ENCODE assay signal across 25 cellular contexts in genomic region chr1:47830856-47831255, GRCh38.
"Had no signal": no experiment of that assay in that cellular context is flagged by ENCODE, and none has a peak within 500 bp of the region (broad histone marks: within the 10 kb centered on the region; RNA-seq: fewer than 3 reads in every experiment).

No MANE protein-coding gene starts in this region.

- H3K27me3 ChIP-seq: body of pancreas, stomach, suprapubic skin, upper lobe of right lung had no signal

- FAIRE-seq: endothelial cell of umbilical vein, frontal cortex, islet of Langerhans, small intestine had no signal

- H3K27ac Mint-ChIP-seq: activated B cell treated with CpG ODN at 0.5 μM for 24 hours; activated CD4-positive, alpha-beta T cell treated with anti-CD3 and anti-CD28 coated beads for 36 hours; activated naive CD4-positive, alpha-beta T cell treated with anti-CD3 and anti-CD28 coated beads for 36 hours; activated naive CD8-positive, alpha-beta T cell treated with anti-CD3 and anti-CD28 coated beads, Interleukin-2, amount 10 ng/mL, durations not matched to agents 7 days and 5 days; naive thymus-derived CD8-positive, alpha-beta T cell; stimulated activated effector memory CD8-positive, alpha-beta T cell treated with anti-CD3 and anti-CD28 coated beads, Interleukin-12 subunit alpha, Interleukin-12 subunit beta, amount 100 ng/mL, for 72 hours had no signal

- H3K4me3 Mint-ChIP-seq: activated B cell treated with CpG ODN at 0.5 μM for 24 hours; activated CD4-positive, alpha-beta T cell treated with anti-CD3 and anti-CD28 coated beads for 36 hours; activated naive CD4-positive, alpha-beta T cell treated with anti-CD3 and anti-CD28 coated beads for 36 hours; activated naive CD8-positive, alpha-beta T cell treated with anti-CD3 and anti-CD28 coated beads, Interleukin-2, amount 10 ng/mL, durations not matched to agents 7 days and 5 days; naive thymus-derived CD8-positive, alpha-beta T cell; stimulated activated effector memory CD8-positive, alpha-beta T cell treated with anti-CD3 and anti-CD28 coated beads, Interleukin-12 subunit alpha, Interleukin-12 subunit beta, amount 100 ng/mL, for 72 hours had no signal

- H3K4me3 ChIP-seq: body of pancreas, mucosa of descending colon, stomach, suprapubic skin, upper lobe of right lung had no signal

- H3K36me3 ChIP-seq: stomach, suprapubic skin, upper lobe of right lung had no signal

- H3K9me3 ChIP-seq: body of pancreas, suprapubic skin had no signal

- H3K36me3 Mint-ChIP-seq: activated naive CD8-positive, alpha-beta T cell treated with anti-CD3 and anti-CD28 coated beads, Interleukin-2, amount 10 ng/mL, durations not matched to agents 7 days and 5 days; stimulated activated effector memory CD8-positive, alpha-beta T cell treated with anti-CD3 and anti-CD28 coated beads, Interleukin-12 subunit alpha, Interleukin-12 subunit beta, amount 100 ng/mL, for 72 hours had no signal

- ATAC-seq: activated CD4-positive, alpha-beta T cell treated with anti-CD3 and anti-CD28 coated beads for 36 hours; body of pancreas; left ventricle myocardium superior; naive thymus-derived CD8-positive, alpha-beta T cell; sciatic nerve; stimulated activated effector memory CD8-positive, alpha-beta T cell treated with anti-CD3 and anti-CD28 coated beads, Interleukin-12 subunit alpha, Interleukin-12 subunit beta, amount 100 ng/mL, for 72 hours; upper lobe of right lung had no signal

- H3K4me1 Mint-ChIP-seq: activated B cell treated with CpG ODN at 0.5 μM for 24 hours; activated CD4-positive, alpha-beta T cell treated with anti-CD3 and anti-CD28 coated beads for 36 hours; activated naive CD8-positive, alpha-beta T cell treated with anti-CD3 and anti-CD28 coated beads, Interleukin-2, amount 10 ng/mL, durations not matched to agents 7 days and 5 days; naive thymus-derived CD8-positive, alpha-beta T cell; stimulated activated effector memory CD8-positive, alpha-beta T cell treated with anti-CD3 and anti-CD28 coated beads, Interleukin-12 subunit alpha, Interleukin-12 subunit beta, amount 100 ng/mL, for 72 hours had no signal

- H3K27ac ChIP-seq: body of pancreas, suprapubic skin, upper lobe of right lung had no signal

- H3K4me1 ChIP-seq: body of pancreas, upper lobe of right lung had no signal

- DNase-seq: activated B cell treated with CpG ODN at 0.5 μM for 24 hours; activated CD4-positive, alpha-beta T cell treated with anti-CD3 and anti-CD28 coated beads for 36 hours; activated CD4-positive, alpha-beta T cell treated with anti-CD3 and anti-CD28 coated beads, Interleukin-2, amount 50 U/mL, for 4 hours; activated effector memory CD4-positive, alpha-beta T cell treated with Interleukin-2 at 50 U/mL for 16 hours; activated naive CD4-positive, alpha-beta T cell treated with anti-CD3 and anti-CD28 coated beads for 36 hours; activated naive CD8-positive, alpha-beta T cell treated with anti-CD3 and anti-CD28 coated beads, Interleukin-2, amount 10 ng/mL, durations not matched to agents 7 days and 5 days; activated T-cell treated with anti-CD3 and anti-CD28 coated beads, Interleukin-2, amount 50 U/mL, for 48 hours; amygdala; body of pancreas; effector memory CD4-positive, alpha-beta T cell; left ventricle myocardium superior; mammary epithelial cell; naive thymus-derived CD8-positive, alpha-beta T cell; stimulated activated CD4-positive, alpha-beta T cell treated with anti-CD3 and anti-CD28 coated beads, Interleukin-2, amount 100 ng/mL, for 24 hours; T-helper 9 cell had no signal
